2 cellular contexts compared by ENCODE assay signal in genomic region chrX:134946364-134946763, GRCh38. TPM values are rescaled to one million over a fixed set of nuclear protein-coding genes. Genes with fewer than 3 reads are reported as not detected.
"Had no signal": no experiment of that assay in that cellular context is flagged by ENCODE, and none has a peak within 500 bp of the region (broad histone marks: within the 10 kb centered on the region; RNA-seq: fewer than 3 reads in every experiment).

No MANE protein-coding gene starts in this region.

RNA-seq across cellular contexts. Expression of gene SMIM10, which starts 44.4 kb away (rescaled TPM):
- total RNA-seq: HepG2, HT1080 had no signal
- polyA plus RNA-seq: HepG2 had no signal
